ENCODE assay signal across 1 cellular context in the genomic region with DNA sequence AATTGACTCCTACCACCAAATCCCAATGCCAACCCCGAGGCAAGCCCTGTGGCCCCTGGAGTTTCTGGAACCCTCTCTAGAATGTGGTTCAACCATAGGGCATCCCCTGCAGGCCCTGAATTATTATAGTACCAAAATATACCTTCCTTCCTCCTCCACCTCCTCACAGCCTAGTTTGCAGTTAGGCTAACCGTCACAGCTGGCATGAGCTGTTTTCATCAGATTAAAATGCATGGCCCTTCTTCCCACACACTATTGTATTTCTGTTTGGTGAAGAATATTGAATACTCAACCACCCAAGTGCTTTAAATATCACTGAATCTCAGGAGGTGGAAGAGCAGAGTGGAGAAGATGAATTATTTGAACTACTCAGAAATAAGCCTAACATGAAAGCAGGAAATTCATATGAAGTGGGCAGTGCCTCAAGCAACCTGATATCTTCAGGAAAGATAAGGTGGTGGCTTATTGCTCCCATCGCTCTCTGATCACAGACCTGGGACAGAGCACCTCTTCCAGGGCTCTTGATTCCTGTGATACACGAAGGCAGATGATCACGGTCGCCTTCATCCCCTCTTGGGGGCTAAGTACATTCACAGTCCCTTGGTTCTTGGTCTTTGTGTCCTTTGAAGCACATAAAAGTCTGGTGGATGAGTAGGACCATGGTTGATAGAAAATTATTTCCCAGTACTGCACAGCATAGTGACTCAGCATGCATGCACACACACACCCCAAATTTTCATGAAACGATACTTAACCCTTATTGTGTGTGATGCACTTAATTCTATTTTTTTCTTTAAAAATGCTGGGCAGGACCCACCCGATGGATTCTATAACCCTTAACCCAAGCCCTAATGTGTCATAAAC.
TF ChIP-seq lines count a peak whose summit lies in the region.

No MANE protein-coding gene starts in this region.

TF ChIP-seq in K562, 482 proteins besides CTCF, POLR2A, EP300 and RAD21 (continued from another document and continues in another):
- TF ChIP-seq, protein P1, sequence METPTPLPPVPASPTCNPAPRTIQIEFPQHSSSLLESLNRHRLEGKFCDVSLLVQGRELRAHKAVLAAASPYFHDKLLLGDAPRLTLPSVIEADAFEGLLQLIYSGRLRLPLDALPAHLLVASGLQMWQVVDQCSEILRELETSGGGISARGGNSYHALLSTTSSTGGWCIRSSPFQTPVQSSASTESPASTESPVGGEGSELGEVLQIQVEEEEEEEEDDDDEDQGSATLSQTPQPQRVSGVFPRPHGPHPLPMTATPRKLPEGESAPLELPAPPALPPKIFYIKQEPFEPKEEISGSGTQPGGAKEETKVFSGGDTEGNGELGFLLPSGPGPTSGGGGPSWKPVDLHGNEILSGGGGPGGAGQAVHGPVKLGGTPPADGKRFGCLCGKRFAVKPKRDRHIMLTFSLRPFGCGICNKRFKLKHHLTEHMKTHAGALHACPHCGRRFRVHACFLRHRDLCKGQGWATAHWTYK (CRISPR knock-in tag; IDR thresholded peaks at IDR 0.05) = no peak
- TF ChIP-seq, protein P2, sequence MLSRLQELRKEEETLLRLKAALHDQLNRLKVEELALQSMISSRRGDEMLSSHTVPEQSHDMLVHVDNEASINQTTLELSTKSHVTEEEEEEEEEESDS (CRISPR knock-in tag; IDR thresholded peaks at IDR 0.05) = no peak
- TF ChIP-seq, protein P3, sequence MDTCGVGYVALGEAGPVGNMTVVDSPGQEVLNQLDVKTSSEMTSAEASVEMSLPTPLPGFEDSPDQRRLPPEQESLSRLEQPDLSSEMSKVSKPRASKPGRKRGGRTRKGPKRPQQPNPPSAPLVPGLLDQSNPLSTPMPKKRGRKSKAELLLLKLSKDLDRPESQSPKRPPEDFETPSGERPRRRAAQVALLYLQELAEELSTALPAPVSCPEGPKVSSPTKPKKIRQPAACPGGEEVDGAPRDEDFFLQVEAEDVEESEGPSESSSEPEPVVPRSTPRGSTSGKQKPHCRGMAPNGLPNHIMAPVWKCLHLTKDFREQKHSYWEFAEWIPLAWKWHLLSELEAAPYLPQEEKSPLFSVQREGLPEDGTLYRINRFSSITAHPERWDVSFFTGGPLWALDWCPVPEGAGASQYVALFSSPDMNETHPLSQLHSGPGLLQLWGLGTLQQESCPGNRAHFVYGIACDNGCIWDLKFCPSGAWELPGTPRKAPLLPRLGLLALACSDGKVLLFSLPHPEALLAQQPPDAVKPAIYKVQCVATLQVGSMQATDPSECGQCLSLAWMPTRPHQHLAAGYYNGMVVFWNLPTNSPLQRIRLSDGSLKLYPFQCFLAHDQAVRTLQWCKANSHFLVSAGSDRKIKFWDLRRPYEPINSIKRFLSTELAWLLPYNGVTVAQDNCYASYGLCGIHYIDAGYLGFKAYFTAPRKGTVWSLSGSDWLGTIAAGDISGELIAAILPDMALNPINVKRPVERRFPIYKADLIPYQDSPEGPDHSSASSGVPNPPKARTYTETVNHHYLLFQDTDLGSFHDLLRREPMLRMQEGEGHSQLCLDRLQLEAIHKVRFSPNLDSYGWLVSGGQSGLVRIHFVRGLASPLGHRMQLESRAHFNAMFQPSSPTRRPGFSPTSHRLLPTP (IDR thresholded peaks at IDR 0.05; ENCODE audit: borderline replicate concordance, extremely low read depth, insufficient read length) = no peak
- TF ChIP-seq HEY1 (CRISPR knock-in tag; IDR thresholded peaks at IDR 0.05; ENCODE audit: borderline replicate concordance) (no peak), RBM39 (optimal IDR thresholded peaks at IDR 0.05; ENCODE audit: low read depth, low read length) (no peak), PHB2 (IDR thresholded peaks at IDR 0.05; ENCODE audit: low read depth) (no peak), ZNF217 (CRISPR knock-in tag; IDR thresholded peaks at IDR 0.05) (no peak), ZNF253 (CRISPR knock-in tag; conservative IDR thresholded peaks at IDR 0.05) (no peak), EP400 (IDR thresholded peaks at IDR 0.05) (no peak), MBD2 (IDR thresholded peaks at IDR 0.05; ENCODE audit: borderline replicate concordance, low read depth) (no peak), SMARCA4 (IDR thresholded peaks at IDR 0.05) (peak; percentile 45; the same call in 1 of the 2 replicates), ZNF311 (CRISPR knock-in tag; IDR thresholded peaks at IDR 0.05) (no peak), CBX5 (IDR thresholded peaks at IDR 0.05; ENCODE audit: borderline replicate concordance, low read depth) (no peak), RBM17 (IDR thresholded peaks at IDR 0.05; ENCODE audit: borderline replicate concordance, low read depth, low read length) (no peak), NCOA1 (IDR thresholded peaks at IDR 0.05; ENCODE audit: low read depth) (no peak), CTBP1 (IDR thresholded peaks at IDR 0.05; ENCODE audit: borderline replicate concordance) (peak; percentile 57; the same call in 1 of the 2 replicates), FIP1L1 (IDR thresholded peaks at IDR 0.05; ENCODE audit: low read depth, low read length, poor library complexity, severe bottlenecking) (no peak), TCFL5 (CRISPR knock-in tag; conservative IDR thresholded peaks at IDR 0.05) (no peak), RB1 (IDR thresholded peaks at IDR 0.05; ENCODE audit: low read depth) (no peak), XRCC5 (IDR thresholded peaks at IDR 0.05; ENCODE audit: low read depth, low read length) (no peak), KDM4B (IDR thresholded peaks at IDR 0.05; ENCODE audit: borderline replicate concordance in 2 of 2, low read depth in 1 of 2) (no peak), HNRNPH1 (optimal IDR thresholded peaks at IDR 0.05; ENCODE audit: low read depth, low read length) (no peak), NFIC (IDR thresholded peaks at IDR 0.05) (no peak), GATAD2B (IDR thresholded peaks at IDR 0.05; ENCODE audit: borderline replicate concordance) (no peak), SIN3B (IDR thresholded peaks at IDR 0.05; ENCODE audit: low read depth) (no peak), HLTF (IDR thresholded peaks at IDR 0.05) (no peak), SMAD2 (IDR thresholded peaks at IDR 0.05; ENCODE audit: low read depth, low read length) (no peak), TEAD4 (IDR thresholded peaks at IDR 0.05; ENCODE audit: low read length) (no peak), TEAD4 (CRISPR knock-in tag; IDR thresholded peaks at IDR 0.05; ENCODE audit: borderline replicate concordance) (no peak), ZBTB1 (CRISPR knock-in tag; IDR thresholded peaks at IDR 0.05; ENCODE audit: borderline replicate concordance, low read depth) (no peak), ZNF436 (CRISPR knock-in tag; IDR thresholded peaks at IDR 0.05) (no peak), ZNF589 (CRISPR knock-in tag; IDR thresholded peaks at IDR 0.05; ENCODE audit: low read depth) (no peak), POLR3G (IDR thresholded peaks at IDR 0.05; ENCODE audit: extremely low read depth, insufficient read length, insufficient replicate concordance) (no peak), FOXJ2 (tag; IDR thresholded peaks at IDR 0.05) (no peak), ZNF507 (tag; conservative IDR thresholded peaks at IDR 0.05) (no peak)
- TF ChIP-seq, protein P4, sequence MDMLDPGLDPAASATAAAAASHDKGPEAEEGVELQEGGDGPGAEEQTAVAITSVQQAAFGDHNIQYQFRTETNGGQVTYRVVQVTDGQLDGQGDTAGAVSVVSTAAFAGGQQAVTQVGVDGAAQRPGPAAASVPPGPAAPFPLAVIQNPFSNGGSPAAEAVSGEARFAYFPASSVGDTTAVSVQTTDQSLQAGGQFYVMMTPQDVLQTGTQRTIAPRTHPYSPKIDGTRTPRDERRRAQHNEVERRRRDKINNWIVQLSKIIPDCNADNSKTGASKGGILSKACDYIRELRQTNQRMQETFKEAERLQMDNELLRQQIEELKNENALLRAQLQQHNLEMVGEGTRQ (CRISPR knock-in tag; IDR thresholded peaks at IDR 0.05) = no peak
- TF ChIP-seq, protein P5, sequence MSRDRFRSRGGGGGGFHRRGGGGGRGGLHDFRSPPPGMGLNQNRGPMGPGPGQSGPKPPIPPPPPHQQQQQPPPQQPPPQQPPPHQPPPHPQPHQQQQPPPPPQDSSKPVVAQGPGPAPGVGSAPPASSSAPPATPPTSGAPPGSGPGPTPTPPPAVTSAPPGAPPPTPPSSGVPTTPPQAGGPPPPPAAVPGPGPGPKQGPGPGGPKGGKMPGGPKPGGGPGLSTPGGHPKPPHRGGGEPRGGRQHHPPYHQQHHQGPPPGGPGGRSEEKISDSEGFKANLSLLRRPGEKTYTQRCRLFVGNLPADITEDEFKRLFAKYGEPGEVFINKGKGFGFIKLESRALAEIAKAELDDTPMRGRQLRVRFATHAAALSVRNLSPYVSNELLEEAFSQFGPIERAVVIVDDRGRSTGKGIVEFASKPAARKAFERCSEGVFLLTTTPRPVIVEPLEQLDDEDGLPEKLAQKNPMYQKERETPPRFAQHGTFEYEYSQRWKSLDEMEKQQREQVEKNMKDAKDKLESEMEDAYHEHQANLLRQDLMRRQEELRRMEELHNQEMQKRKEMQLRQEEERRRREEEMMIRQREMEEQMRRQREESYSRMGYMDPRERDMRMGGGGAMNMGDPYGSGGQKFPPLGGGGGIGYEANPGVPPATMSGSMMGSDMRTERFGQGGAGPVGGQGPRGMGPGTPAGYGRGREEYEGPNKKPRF (IDR thresholded peaks at IDR 0.05; ENCODE audit: low read depth, low read length) = no peak
- TF ChIP-seq, protein P6, sequence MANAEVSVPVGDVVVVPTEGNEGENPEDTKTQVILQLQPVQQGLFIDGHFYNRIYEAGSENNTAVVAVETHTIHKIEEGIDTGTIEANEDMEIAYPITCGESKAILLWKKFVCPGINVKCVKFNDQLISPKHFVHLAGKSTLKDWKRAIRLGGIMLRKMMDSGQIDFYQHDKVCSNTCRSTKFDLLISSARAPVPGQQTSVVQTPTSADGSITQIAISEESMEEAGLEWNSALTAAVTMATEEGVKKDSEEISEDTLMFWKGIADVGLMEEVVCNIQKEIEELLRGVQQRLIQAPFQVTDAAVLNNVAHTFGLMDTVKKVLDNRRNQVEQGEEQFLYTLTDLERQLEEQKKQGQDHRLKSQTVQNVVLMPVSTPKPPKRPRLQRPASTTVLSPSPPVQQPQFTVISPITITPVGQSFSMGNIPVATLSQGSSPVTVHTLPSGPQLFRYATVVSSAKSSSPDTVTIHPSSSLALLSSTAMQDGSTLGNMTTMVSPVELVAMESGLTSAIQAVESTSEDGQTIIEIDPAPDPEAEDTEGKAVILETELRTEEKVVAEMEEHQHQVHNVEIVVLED (CRISPR knock-in tag; IDR thresholded peaks at IDR 0.05) = no peak
- TF ChIP-seq, protein P7, sequence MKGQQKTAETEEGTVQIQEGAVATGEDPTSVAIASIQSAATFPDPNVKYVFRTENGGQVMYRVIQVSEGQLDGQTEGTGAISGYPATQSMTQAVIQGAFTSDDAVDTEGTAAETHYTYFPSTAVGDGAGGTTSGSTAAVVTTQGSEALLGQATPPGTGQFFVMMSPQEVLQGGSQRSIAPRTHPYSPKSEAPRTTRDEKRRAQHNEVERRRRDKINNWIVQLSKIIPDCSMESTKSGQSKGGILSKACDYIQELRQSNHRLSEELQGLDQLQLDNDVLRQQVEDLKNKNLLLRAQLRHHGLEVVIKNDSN (CRISPR knock-in tag; IDR thresholded peaks at IDR 0.05) = no peak
- TF ChIP-seq, protein P8, sequence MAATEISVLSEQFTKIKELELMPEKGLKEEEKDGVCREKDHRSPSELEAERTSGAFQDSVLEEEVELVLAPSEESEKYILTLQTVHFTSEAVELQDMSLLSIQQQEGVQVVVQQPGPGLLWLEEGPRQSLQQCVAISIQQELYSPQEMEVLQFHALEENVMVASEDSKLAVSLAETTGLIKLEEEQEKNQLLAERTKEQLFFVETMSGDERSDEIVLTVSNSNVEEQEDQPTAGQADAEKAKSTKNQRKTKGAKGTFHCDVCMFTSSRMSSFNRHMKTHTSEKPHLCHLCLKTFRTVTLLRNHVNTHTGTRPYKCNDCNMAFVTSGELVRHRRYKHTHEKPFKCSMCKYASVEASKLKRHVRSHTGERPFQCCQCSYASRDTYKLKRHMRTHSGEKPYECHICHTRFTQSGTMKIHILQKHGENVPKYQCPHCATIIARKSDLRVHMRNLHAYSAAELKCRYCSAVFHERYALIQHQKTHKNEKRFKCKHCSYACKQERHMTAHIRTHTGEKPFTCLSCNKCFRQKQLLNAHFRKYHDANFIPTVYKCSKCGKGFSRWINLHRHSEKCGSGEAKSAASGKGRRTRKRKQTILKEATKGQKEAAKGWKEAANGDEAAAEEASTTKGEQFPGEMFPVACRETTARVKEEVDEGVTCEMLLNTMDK (IDR thresholded peaks at IDR 0.05; ENCODE audit: borderline replicate concordance, insufficient read depth, low read depth, low read length, poor library complexity, severe bottlenecking) = no peak
- TF ChIP-seq, protein P9, sequence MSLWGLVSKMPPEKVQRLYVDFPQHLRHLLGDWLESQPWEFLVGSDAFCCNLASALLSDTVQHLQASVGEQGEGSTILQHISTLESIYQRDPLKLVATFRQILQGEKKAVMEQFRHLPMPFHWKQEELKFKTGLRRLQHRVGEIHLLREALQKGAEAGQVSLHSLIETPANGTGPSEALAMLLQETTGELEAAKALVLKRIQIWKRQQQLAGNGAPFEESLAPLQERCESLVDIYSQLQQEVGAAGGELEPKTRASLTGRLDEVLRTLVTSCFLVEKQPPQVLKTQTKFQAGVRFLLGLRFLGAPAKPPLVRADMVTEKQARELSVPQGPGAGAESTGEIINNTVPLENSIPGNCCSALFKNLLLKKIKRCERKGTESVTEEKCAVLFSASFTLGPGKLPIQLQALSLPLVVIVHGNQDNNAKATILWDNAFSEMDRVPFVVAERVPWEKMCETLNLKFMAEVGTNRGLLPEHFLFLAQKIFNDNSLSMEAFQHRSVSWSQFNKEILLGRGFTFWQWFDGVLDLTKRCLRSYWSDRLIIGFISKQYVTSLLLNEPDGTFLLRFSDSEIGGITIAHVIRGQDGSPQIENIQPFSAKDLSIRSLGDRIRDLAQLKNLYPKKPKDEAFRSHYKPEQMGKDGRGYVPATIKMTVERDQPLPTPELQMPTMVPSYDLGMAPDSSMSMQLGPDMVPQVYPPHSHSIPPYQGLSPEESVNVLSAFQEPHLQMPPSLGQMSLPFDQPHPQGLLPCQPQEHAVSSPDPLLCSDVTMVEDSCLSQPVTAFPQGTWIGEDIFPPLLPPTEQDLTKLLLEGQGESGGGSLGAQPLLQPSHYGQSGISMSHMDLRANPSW (CRISPR knock-in tag; IDR thresholded peaks at IDR 0.05) = no peak
- TF ChIP-seq, protein P10, sequence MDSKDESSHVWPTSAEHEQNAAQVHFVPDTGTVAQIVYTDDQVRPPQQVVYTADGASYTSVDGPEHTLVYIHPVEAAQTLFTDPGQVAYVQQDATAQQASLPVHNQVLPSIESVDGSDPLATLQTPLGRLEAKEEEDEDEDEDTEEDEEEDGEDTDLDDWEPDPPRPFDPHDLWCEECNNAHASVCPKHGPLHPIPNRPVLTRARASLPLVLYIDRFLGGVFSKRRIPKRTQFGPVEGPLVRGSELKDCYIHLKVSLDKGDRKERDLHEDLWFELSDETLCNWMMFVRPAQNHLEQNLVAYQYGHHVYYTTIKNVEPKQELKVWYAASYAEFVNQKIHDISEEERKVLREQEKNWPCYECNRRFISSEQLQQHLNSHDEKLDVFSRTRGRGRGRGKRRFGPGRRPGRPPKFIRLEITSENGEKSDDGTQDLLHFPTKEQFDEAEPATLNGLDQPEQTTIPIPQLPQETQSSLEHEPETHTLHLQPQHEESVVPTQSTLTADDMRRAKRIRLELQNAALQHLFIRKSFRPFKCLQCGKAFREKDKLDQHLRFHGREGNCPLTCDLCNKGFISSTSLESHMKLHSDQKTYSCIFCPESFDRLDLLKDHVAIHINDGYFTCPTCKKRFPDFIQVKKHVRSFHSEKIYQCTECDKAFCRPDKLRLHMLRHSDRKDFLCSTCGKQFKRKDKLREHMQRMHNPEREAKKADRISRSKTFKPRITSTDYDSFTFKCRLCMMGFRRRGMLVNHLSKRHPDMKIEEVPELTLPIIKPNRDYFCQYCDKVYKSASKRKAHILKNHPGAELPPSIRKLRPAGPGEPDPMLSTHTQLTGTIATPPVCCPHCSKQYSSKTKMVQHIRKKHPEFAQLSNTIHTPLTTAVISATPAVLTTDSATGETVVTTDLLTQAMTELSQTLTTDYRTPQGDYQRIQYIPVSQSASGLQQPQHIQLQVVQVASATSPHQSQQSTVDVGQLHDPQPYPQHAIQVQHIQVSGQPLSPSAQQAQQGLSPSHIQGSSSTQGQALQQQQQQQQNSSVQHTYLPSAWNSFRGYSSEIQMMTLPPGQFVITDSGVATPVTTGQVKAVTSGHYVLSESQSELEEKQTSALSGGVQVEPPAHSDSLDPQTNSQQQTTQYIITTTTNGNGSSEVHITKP (IDR thresholded peaks at IDR 0.05; ENCODE audit: partially characterized antibody) = no peak
